25 cellular contexts compared by ENCODE assay signal in the genomic region with DNA sequence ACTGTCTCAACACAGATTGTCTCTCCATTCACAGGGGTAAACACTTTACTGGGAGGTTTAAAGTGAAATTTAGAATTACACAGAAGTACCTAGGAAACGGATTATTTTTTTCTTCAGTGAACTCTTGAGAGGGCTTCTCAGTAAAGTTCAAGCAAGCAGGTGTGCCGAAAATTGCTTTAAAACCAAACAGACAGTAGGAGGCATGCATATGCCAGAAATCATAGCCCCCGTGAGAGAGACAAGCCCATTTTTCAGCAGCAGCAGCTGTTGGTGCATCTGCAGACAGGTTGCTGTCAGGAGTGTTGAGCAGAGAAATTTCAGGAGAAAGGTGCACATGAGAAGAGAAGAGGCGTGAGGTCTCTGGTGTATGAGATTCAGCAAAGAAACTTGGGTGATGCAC.
DNase-seq lines count a peak whose midpoint lies in the region; ATAC-seq, FAIRE-seq and TF ChIP-seq lines count a peak whose summit lies in the region.
"Had no signal": no experiment of that assay in that cellular context is flagged by ENCODE, and none has a peak within 500 bp of the region (broad histone marks: within the 10 kb centered on the region; RNA-seq: fewer than 3 reads in every experiment).

No MANE protein-coding gene starts in this region.

- no peaks in the 10 kb centered on the region for H3K79me1 ChIP-seq in H1 (ENCODE audit: low read depth, low read length)

- H2AFZ ChIP-seq in HepG2 (ENCODE audit: low read length), result no peak overlapping the region
- no peak overlapping the region for H2AFZ ChIP-seq in H1 (ENCODE audit: low read length)

- POLR2A ChIA-PET in HepG2 (lab: Yijun Ruan, JAX), result no interaction called here
- POLR2A ChIA-PET in H1 (lab: Charles Lee; ENCODE audit: partially characterized antibody), result no interaction called here

- no peak overlapping the region for H3K18ac ChIP-seq in H1 (ENCODE audit: extremely low read depth, low read length)

- H3K9me3 ChIP-seq in HepG2 (ENCODE audit: low read length) (no peaks in the 10 kb centered on the region), right lobe of liver (no peaks in the 10 kb centered on the region), H1 (ENCODE audit: insufficient read depth in 2 of 2, low read depth in 1 of 2, low read length in 1 of 2) (no peaks in the 10 kb centered on the region)
- H3K9me3 ChIP-seq: gastrocnemius medialis, left ventricle myocardium inferior, spleen had no signal

- H3K27me3 ChIP-seq in HepG2 (ENCODE audit: control insufficient read depth in 1 of 2, insufficient read depth in 2 of 2, low read length in 2 of 2) (no peaks in the 10 kb centered on the region), right lobe of liver (no peaks in the 10 kb centered on the region), H1 (replicated peaks in 1 of 4; ENCODE audit: control insufficient read depth in 3 of 4, extremely low read depth in 1 of 4, insufficient read depth in 3 of 4, low read length in 3 of 4) (no peaks in the 10 kb centered on the region)
- H3K27me3 ChIP-seq: gastrocnemius medialis, spleen had no signal

- H3K23me2 ChIP-seq in H1 (ENCODE audit: low read depth, low read length), result no peaks in the 10 kb centered on the region

- H3K4me1 ChIP-seq in HepG2 (ENCODE audit: insufficient read depth, low read length) (peaks cover 7% of the 10 kb centered on the region), right lobe of liver (no peaks in the 10 kb centered on the region), H1 (replicated peaks in 1 of 4; ENCODE audit: control insufficient read depth in 3 of 4, insufficient read depth in 4 of 4, low read length in 3 of 4) (peaks cover 3 to 8% (median 5%) of the 10 kb centered on the region in 4 experiments; a peak in 4 of 7 replicates)
- H3K4me1 ChIP-seq: gastrocnemius medialis, left ventricle myocardium inferior, spleen had no signal

- BruUV-seq in HepG2 (replicated peaks; lab: Mats Ljungman, UMichigan), result no TSS peak

- H4K91ac ChIP-seq in H1 (replicated peaks; ENCODE audit: insufficient read length, low read length), result no peak overlapping the region

- no peak overlapping the region for H2BK5ac ChIP-seq in H1 (ENCODE audit: low read depth, low read length)

- H3K23ac ChIP-seq in H1 (ENCODE audit: insufficient read length), result no peak overlapping the region

- intact Hi-C loops in HepG2 (cut with micrococcal nuclease; ENCODE audit: unreplicated experiment) (no loop called here), right lobe of liver (cut with DNase I) (no loop called here)

- no peaks in the 10 kb centered on the region for H3K79me2 ChIP-seq in HepG2 (ENCODE audit: insufficient read depth, low read length)
- no peaks in the 10 kb centered on the region for H3K79me2 ChIP-seq in H1 (ENCODE audit: control insufficient read depth in 1 of 2, insufficient read depth in 2 of 2, low read length in 2 of 2)

- FAIRE-seq in HepG2 (lab: Jason Lieb, UNC) (no peak), H1 (lab: Jason Lieb, UNC) (peak; percentile 24)
- FAIRE-seq: GM12891, urothelium cell line had no signal

- H3K14ac ChIP-seq in H1 (ENCODE audit: insufficient read length), result no peak overlapping the region

- no peak overlapping the region for H2BK20ac ChIP-seq in H1 (ENCODE audit: low read length)

- CTCF ChIA-PET in HepG2 (lab: Yijun Ruan, JAX; ENCODE audit: low intra/inter-chr PET ratio, low total read pairs), result no interaction called here
- CTCF ChIA-PET in H1 (lab: Charles Lee; ENCODE audit: partially characterized antibody), result interaction anchor here (1.1 kb wide), 1 partner anchor 193 kb away, joined by 4 read pairs; no protein-coding TSS in a partner anchor

- TF ChIP-seq CTCF in HepG2 (CRISPR knock-in tag; IDR thresholded peaks at IDR 0.05), result peak; percentile 29; the same call in 1 of the 2 replicates
- TF ChIP-seq CTCF in right lobe of liver (IDR thresholded peaks at IDR 0.05), result no peak
- peak in 1 of 3 experiments; percentile 4; a peak in 1 of 4 replicates for TF ChIP-seq CTCF in H1 (IDR thresholded peaks at IDR 0.05; ENCODE audit: control extremely low read depth in 1 of 3, insufficient read depth in 1 of 3, low read depth in 1 of 3, low read length in 3 of 3)

- no peak for TF ChIP-seq RAD21 in HepG2 (CRISPR knock-in tag; IDR thresholded peaks at IDR 0.05)
- TF ChIP-seq RAD21 in H1 (IDR thresholded peaks at IDR 0.05 in 1 of 2, conservative IDR thresholded peaks at IDR 0.05 in 1 of 2; ENCODE audit: low read depth in 2 of 2, low read length in 2 of 2), result peak; percentile 26 to 43; a peak in 3 of 4 replicates

- DNase-seq in HepG2 (ENCODE audit: low spot score), result no peak
- DNase-seq in right lobe of liver, result no peak
- peak; percentile 86 for DNase-seq in NCI-H2171 treated with DMSO at 0.1 percent for 48 hours (lab: John Stamatoyannopoulos, UW)
- no peak for DNase-seq in H1 (ENCODE audit: low read depth in 1 of 2, low spot score in 2 of 2)
- DNase-seq in stimulated activated CD4-positive, alpha-beta T cell treated with anti-CD3 and anti-CD28 coated beads, Interleukin-4, amount 100 ng/mL, for 4 hours, result no peak
- no peak for DNase-seq in cerebellar cortex (ENCODE audit: low spot score)
- no peak for DNase-seq in middle frontal gyrus (ENCODE audit: extremely low spot score, low spot score)
- DNase-seq: activated CD4-positive, alpha-beta memory T cell treated with anti-CD3 and anti-CD28 coated beads for 36 hours; activated CD8-positive, alpha-beta memory T cell treated with anti-CD3 and anti-CD28 coated beads, Interleukin-2, amount 50 U/mL, for 48 hours; activated naive CD8-positive, alpha-beta T cell treated with anti-CD3 and anti-CD28 coated beads for 36 hours; C1 segment of cervical spinal cord; gastrocnemius medialis; left ventricle myocardium inferior; naive thymus-derived CD8-positive, alpha-beta T cell; NCI-H774; PC-3; Right ventricle myocardium superior; spleen; stimulated activated CD4-positive, alpha-beta T cell treated with anti-CD3 and anti-CD28 coated beads, Interleukin-2, amount 100 ng/mL, for 48 hours; T-cell had no signal

- H3K9ac ChIP-seq in HepG2 (ENCODE audit: insufficient read depth, low read depth, low read length), result no peak overlapping the region
- no peak overlapping the region for H3K9ac ChIP-seq in H1 (replicated peaks in 1 of 4; ENCODE audit: extremely low read depth in 1 of 4, low read depth in 3 of 4, low read length in 3 of 4)

- H2BK12ac ChIP-seq in H1 (ENCODE audit: low read depth, low read length), result no peak overlapping the region

- TF ChIP-seq POLR2A in HepG2 (IDR thresholded peaks at IDR 0.05; ENCODE audit: insufficient read depth in 1 of 2, low read depth in 2 of 2, low read length in 2 of 2) (no peak), right lobe of liver (IDR thresholded peaks at IDR 0.05) (no peak), H1 (IDR thresholded peaks at IDR 0.05; ENCODE audit: control extremely low read depth in 1 of 2, low read depth in 2 of 2, low read length in 2 of 2) (no peak)

- H3K36me3 ChIP-seq in HepG2 (replicated peaks in 1 of 2; ENCODE audit: control insufficient read depth in 1 of 2, insufficient read depth in 2 of 2, low read length in 2 of 2) (0 out of 5 replicates have a peak, but pooled peaks cover 0 to 3% of the 10 kb centered on the region in 2 experiments), right lobe of liver (no peaks in the 10 kb centered on the region), H1 (ENCODE audit: control insufficient read depth in 2 of 4, insufficient read depth in 4 of 4, low read length in 3 of 4) (no peaks in the 10 kb centered on the region)
- H3K36me3 ChIP-seq: gastrocnemius medialis, left ventricle myocardium inferior, spleen had no signal

- H3K56ac ChIP-seq in H1 (replicated peaks; ENCODE audit: insufficient read length, low read depth, low read length), result no peak overlapping the region

- H3K4me2 ChIP-seq in HepG2 (ENCODE audit: low read depth, low read length), result no peak overlapping the region
- H3K4me2 ChIP-seq in H1 (ENCODE audit: insufficient read depth in 1 of 2, low read depth in 2 of 2, low read length in 2 of 2), result no peak overlapping the region

- H2AK5ac ChIP-seq in H1 (ENCODE audit: low read depth, low read length), result no peak overlapping the region

- WGBS in HepG2 (ENCODE audit: low lambda C conversion rate), result 96% methylated on average over 4 of the region's 4 CpGs
- WGBS in right lobe of liver (ENCODE audit: insufficient coverage, low coverage, low lambda C conversion rate, missing lambda C conversion rate), result 49% methylated on average over 4 of the region's 4 CpGs
- 90% methylated on average over 4 of the region's 4 CpGs; no CpG with 5 or more reads in 1 of the 2 experiments for WGBS in H1 (ENCODE audit: extremely low coverage in 1 of 2, insufficient coverage in 1 of 2, insufficient read length in 1 of 2, insufficient replicate concordance in 2 of 2, low coverage in 1 of 2, low lambda C conversion rate in 2 of 2, missing lambda C conversion rate in 1 of 2), 2 experiments

- H4K5ac ChIP-seq in H1 (ENCODE audit: insufficient read length, low read depth, low read length), result no peak overlapping the region

- no peaks in the 10 kb centered on the region for H4K20me1 ChIP-seq in HepG2 (ENCODE audit: insufficient read depth, low read length)
- no peaks in the 10 kb centered on the region for H4K20me1 ChIP-seq in H1 (replicated peaks in 1 of 2; ENCODE audit: control insufficient read depth in 1 of 2, insufficient read depth in 2 of 2, low read length in 2 of 2)

- H2BK15ac ChIP-seq in H1 (ENCODE audit: low read length), result no peak overlapping the region

- no peak overlapping the region for H3K27ac ChIP-seq in HepG2 (ENCODE audit: extremely low read length, insufficient read depth, low read length)
- H3K27ac ChIP-seq in right lobe of liver, result no peak overlapping the region
- no peak overlapping the region for H3K27ac ChIP-seq in H1 (ENCODE audit: low read depth, low read length)
- H3K27ac ChIP-seq: gastrocnemius medialis, HL-60, left ventricle myocardium inferior, spleen had no signal

- H3K4ac ChIP-seq in H1 (replicated peaks; ENCODE audit: insufficient read length, low read depth, low read length), result no peak overlapping the region

- TF ChIP-seq EP300 in HepG2 (IDR thresholded peaks at IDR 0.05; ENCODE audit: low read depth in 2 of 2, low read length in 2 of 2) (no peak), HepG2 (CRISPR knock-in tag; IDR thresholded peaks at IDR 0.05; ENCODE audit: borderline replicate concordance) (no peak), H1 (IDR thresholded peaks at IDR 0.05; ENCODE audit: borderline replicate concordance in 1 of 2, low read depth in 2 of 2, low read length in 2 of 2) (no peak)

- no peak overlapping the region for H2BK120ac ChIP-seq in H1 (replicated peaks; ENCODE audit: low read depth, low read length)

- in situ Hi-C loops in HepG2 (cut with HindIII; ENCODE audit: extremely low pct_ligation_motif_present, low pct_unique_long_range_greater_than_20kb), result no loop called here

- ATAC-seq in HepG2 (no peak), right lobe of liver (no peak)
- ATAC-seq: activated CD4-positive, CD25-positive, alpha-beta regulatory T cell treated with anti-CD3 and anti-CD28 coated beads, Interleukin-2, amount 50 U/mL, for 24 hours; gastrocnemius medialis; naive thymus-derived CD8-positive, alpha-beta T cell; PC-3; stimulated activated memory B cell treated with anti-CD40 and anti-IgM and Interleukin-4, amounts not matched to agents 10 μg/mL and 1 μg/mL and 100 μg/mL, for 72 hours; T-cell had no signal

- no peak overlapping the region for H4K8ac ChIP-seq in H1 (ENCODE audit: extremely low read depth, insufficient read depth, low read length)

- H3K4me3 ChIP-seq in HepG2 (replicated peaks in 1 of 3; ENCODE audit: insufficient read depth in 1 of 3, low read depth in 2 of 3, low read length in 3 of 3) (no peak overlapping the region), right lobe of liver (no peak overlapping the region), H1 (ENCODE audit: extremely low read depth in 1 of 4, insufficient read depth in 2 of 4, low read depth in 3 of 4, low read length in 4 of 4) (no peak overlapping the region)
- H3K4me3 ChIP-seq: gastrocnemius medialis, left ventricle myocardium inferior, spleen had no signal

Comparison
In these comparisons a context has a peak if more than half of its experiments do, and no peak if none do; other contexts are left out.
1. Of the 41 proteins assayed by ChIP-seq in both HepG2 and H1: peak only in HepG2: none; only in H1: RAD21; in both: none; in neither: 39; mixed calls (peak in some experiments, not most) for 1.